ENCODE assay signal across 25 cellular contexts in the genomic region with DNA sequence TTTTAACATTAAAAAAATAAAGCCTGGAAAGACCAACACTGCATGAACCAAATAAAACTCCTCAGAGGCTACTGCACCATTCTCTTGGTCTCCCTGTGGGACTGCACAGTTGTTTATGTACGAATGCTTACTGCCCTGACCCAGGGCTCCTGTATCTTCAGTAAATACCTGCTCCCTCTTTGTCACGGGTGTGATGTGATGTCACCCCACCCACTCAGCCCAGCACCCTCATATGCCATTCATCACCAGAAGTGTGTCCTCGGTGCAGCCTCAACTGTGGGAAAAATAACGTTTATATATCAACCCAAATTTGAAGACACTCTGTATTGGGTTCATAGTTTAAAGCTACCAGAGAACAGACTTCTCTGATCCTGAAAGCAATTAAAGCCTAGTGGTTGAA.
"Had no signal": no experiment of that assay in that cellular context is flagged by ENCODE, and none has a peak within 500 bp of the region (broad histone marks: within the 10 kb centered on the region; RNA-seq: fewer than 3 reads in every experiment).

No MANE protein-coding gene starts in this region.

- H3K27me3 ChIP-seq: brain microvascular endothelial cell had no signal

- H3K27ac Mint-ChIP-seq: activated B cell treated with CpG ODN at 0.5 μM for 24 hours; activated CD4-positive, alpha-beta memory T cell treated with anti-CD3 and anti-CD28 coated beads, Interleukin-2, amount 10 ng/mL, durations not matched to agents 7 days and 5 days; activated CD4-positive, alpha-beta T cell treated with anti-CD3 and anti-CD28 coated beads, Interleukin-2, amount 10 ng/mL, durations not matched to agents 7 days and 5 days; activated naive CD4-positive, alpha-beta T cell treated with anti-CD3 and anti-CD28 coated beads for 36 hours; activated naive CD8-positive, alpha-beta T cell; IgD-negative memory B cell; T-helper 1 cell treated with Interleukin-12 subunit alpha and Interleukin-12 subunit beta and Interleukin-4 antibody, amounts not matched to agents 30 μg/mL and 1 μg/mL, for 36 hours had no signal

- H3K4me1 ChIP-seq: SJSA1 had no signal

- DNase-seq: activated B cell treated with CpG ODN at 0.5 μM for 24 hours; activated CD4-positive, alpha-beta memory T cell treated with anti-CD3 and anti-CD28 coated beads, Interleukin-2, amount 10 ng/mL, durations not matched to agents 7 days and 5 days; activated CD4-positive, alpha-beta T cell treated with anti-CD3 and anti-CD28 coated beads for 1 hour; activated CD4-positive, alpha-beta T cell treated with anti-CD3 and anti-CD28 coated beads, Interleukin-2, amount 10 ng/mL, durations not matched to agents 7 days and 5 days; activated CD8-positive, alpha-beta memory T cell treated with anti-CD3 and anti-CD28 coated beads, Interleukin-2, amount 50 U/mL, for 48 hours; activated gamma-delta T cell; activated naive CD4-positive, alpha-beta T cell treated with anti-CD3 and anti-CD28 coated beads for 36 hours; activated T-cell treated with anti-CD3 and anti-CD28 coated beads, Interleukin-2, amount 50 U/mL, for 1 hour; amygdala; brain microvascular endothelial cell; KG1; NCI-H1092 treated with DMSO at 0.1 percent for 48 hours; NCI-H1436; NCI-H1694 treated with DMSO at 0.1 percent for 48 hours; NCI-H2029 treated with DMSO at 0.1 percent for 48 hours; NCI-H345; NCI-H510A; NCI-H526 treated with DMSO at 0.1 percent for 48 hours; NCI-H82; SHP77; T1000 had no signal

- H3K27ac ChIP-seq: brain microvascular endothelial cell, SJSA1 had no signal

- H3K27me3 Mint-ChIP-seq: activated naive CD8-positive, alpha-beta T cell; IgD-negative memory B cell had no signal

- H3K4me3 Mint-ChIP-seq: activated B cell treated with CpG ODN at 0.5 μM for 24 hours; activated CD4-positive, alpha-beta memory T cell treated with anti-CD3 and anti-CD28 coated beads, Interleukin-2, amount 10 ng/mL, durations not matched to agents 7 days and 5 days; activated CD4-positive, alpha-beta T cell treated with anti-CD3 and anti-CD28 coated beads, Interleukin-2, amount 10 ng/mL, durations not matched to agents 7 days and 5 days; activated naive CD4-positive, alpha-beta T cell treated with anti-CD3 and anti-CD28 coated beads for 36 hours; activated naive CD8-positive, alpha-beta T cell; IgD-negative memory B cell; T-helper 1 cell treated with Interleukin-12 subunit alpha and Interleukin-12 subunit beta and Interleukin-4 antibody, amounts not matched to agents 30 μg/mL and 1 μg/mL, for 36 hours had no signal

- H3K4me3 ChIP-seq: SJSA1 had no signal

- H3K9me3 ChIP-seq: SJSA1 had no signal

- H3K36me3 ChIP-seq: brain microvascular endothelial cell, SJSA1 had no signal

- H3K4me1 Mint-ChIP-seq: activated CD4-positive, alpha-beta memory T cell treated with anti-CD3 and anti-CD28 coated beads, Interleukin-2, amount 10 ng/mL, durations not matched to agents 7 days and 5 days; activated CD4-positive, alpha-beta T cell treated with anti-CD3 and anti-CD28 coated beads, Interleukin-2, amount 10 ng/mL, durations not matched to agents 7 days and 5 days had no signal
